1 cellular context compared by ENCODE assay signal in the genomic region with DNA sequence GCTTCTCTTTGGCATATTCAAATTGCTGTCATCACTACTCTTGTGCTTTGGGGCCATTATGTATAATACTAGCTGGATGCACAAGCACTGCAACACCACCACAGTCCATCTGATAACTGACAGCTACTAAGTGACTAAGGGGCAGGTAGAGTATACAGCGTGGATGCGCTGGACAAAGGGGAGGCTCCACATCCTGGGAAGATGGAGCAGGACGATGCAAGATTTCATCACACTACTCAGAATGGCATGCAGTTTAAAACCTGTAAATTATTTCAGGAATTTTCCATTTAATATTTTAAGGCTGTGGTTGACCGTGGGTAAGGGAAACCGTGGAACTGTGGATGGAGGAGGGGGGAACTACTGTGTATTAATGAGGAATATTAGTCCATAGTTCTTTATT.
TF ChIP-seq lines count a peak whose summit lies in the region.

No MANE protein-coding gene starts in this region.

TF ChIP-seq in K562, 482 proteins besides CTCF, POLR2A, EP300 and RAD21 (continued from another document):
- TF ChIP-seq, protein P1, sequence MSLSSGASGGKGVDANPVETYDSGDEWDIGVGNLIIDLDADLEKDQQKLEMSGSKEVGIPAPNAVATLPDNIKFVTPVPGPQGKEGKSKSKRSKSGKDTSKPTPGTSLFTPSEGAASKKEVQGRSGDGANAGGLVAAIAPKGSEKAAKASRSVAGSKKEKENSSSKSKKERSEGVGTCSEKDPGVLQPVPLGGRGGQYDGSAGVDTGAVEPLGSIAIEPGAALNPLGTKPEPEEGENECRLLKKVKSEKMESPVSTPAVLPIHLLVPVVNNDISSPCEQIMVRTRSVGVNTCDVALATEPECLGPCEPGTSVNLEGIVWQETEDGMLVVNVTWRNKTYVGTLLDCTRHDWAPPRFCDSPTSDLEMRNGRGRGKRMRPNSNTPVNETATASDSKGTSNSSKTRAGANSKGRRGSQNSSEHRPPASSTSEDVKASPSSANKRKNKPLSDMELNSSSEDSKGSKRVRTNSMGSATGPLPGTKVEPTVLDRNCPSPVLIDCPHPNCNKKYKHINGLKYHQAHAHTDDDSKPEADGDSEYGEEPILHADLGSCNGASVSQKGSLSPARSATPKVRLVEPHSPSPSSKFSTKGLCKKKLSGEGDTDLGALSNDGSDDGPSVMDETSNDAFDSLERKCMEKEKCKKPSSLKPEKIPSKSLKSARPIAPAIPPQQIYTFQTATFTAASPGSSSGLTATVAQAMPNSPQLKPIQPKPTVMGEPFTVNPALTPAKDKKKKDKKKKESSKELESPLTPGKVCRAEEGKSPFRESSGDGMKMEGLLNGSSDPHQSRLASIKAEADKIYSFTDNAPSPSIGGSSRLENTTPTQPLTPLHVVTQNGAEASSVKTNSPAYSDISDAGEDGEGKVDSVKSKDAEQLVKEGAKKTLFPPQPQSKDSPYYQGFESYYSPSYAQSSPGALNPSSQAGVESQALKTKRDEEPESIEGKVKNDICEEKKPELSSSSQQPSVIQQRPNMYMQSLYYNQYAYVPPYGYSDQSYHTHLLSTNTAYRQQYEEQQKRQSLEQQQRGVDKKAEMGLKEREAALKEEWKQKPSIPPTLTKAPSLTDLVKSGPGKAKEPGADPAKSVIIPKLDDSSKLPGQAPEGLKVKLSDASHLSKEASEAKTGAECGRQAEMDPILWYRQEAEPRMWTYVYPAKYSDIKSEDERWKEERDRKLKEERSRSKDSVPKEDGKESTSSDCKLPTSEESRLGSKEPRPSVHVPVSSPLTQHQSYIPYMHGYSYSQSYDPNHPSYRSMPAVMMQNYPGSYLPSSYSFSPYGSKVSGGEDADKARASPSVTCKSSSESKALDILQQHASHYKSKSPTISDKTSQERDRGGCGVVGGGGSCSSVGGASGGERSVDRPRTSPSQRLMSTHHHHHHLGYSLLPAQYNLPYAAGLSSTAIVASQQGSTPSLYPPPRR (CRISPR knock-in tag; IDR thresholded peaks at IDR 0.05; ENCODE audit: borderline replicate concordance): no peak
- TF ChIP-seq, protein P2, sequence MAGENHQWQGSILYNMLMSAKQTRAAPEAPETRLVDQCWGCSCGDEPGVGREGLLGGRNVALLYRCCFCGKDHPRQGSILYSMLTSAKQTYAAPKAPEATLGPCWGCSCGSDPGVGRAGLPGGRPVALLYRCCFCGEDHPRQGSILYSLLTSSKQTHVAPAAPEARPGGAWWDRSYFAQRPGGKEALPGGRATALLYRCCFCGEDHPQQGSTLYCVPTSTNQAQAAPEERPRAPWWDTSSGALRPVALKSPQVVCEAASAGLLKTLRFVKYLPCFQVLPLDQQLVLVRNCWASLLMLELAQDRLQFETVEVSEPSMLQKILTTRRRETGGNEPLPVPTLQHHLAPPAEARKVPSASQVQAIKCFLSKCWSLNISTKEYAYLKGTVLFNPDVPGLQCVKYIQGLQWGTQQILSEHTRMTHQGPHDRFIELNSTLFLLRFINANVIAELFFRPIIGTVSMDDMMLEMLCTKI (IDR thresholded peaks at IDR 0.05; ENCODE audit: partially characterized antibody): no peak
- TF ChIP-seq ZBTB17 (CRISPR knock-in tag; IDR thresholded peaks at IDR 0.05): no peak
- TF ChIP-seq EP400 (IDR thresholded peaks at IDR 0.05): peak; percentile 23; the same call in 1 of the 2 replicates
- no peak for TF ChIP-seq ZNF239 (CRISPR knock-in tag; IDR thresholded peaks at IDR 0.05)
- TF ChIP-seq SAFB (IDR thresholded peaks at IDR 0.05; ENCODE audit: borderline replicate concordance, low read depth, low read length): no peak
- TF ChIP-seq, protein P3, sequence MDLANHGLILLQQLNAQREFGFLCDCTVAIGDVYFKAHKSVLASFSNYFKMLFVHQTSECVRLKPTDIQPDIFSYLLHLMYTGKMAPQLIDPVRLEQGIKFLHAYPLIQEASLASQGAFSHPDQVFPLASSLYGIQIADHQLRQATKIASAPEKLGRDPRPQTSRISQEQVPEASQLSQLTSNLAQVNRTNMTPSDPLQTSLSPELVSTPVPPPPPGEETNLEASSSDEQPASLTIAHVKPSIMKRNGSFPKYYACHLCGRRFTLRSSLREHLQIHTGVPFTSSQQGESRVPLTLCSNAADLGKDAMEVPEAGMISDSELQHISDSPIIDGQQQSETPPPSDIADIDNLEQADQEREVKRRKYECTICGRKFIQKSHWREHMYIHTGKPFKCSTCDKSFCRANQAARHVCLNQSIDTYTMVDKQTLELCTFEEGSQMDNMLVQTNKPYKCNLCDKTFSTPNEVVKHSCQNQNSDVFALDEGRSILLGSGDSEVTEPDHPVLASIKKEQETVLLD (IDR thresholded peaks at IDR 0.05): no peak
- no peak for TF ChIP-seq ZNF551 (CRISPR knock-in tag; IDR thresholded peaks at IDR 0.05)
- no peak for TF ChIP-seq NFE2L1 (tag; IDR thresholded peaks at IDR 0.05; ENCODE audit: borderline replicate concordance, low read depth)
- TF ChIP-seq, protein P4, sequence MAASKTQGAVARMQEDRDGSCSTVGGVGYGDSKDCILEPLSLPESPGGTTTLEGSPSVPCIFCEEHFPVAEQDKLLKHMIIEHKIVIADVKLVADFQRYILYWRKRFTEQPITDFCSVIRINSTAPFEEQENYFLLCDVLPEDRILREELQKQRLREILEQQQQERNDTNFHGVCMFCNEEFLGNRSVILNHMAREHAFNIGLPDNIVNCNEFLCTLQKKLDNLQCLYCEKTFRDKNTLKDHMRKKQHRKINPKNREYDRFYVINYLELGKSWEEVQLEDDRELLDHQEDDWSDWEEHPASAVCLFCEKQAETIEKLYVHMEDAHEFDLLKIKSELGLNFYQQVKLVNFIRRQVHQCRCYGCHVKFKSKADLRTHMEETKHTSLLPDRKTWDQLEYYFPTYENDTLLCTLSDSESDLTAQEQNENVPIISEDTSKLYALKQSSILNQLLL (CRISPR knock-in tag; IDR thresholded peaks at IDR 0.05; ENCODE audit: borderline replicate concordance): no peak
- TF ChIP-seq, protein P5, sequence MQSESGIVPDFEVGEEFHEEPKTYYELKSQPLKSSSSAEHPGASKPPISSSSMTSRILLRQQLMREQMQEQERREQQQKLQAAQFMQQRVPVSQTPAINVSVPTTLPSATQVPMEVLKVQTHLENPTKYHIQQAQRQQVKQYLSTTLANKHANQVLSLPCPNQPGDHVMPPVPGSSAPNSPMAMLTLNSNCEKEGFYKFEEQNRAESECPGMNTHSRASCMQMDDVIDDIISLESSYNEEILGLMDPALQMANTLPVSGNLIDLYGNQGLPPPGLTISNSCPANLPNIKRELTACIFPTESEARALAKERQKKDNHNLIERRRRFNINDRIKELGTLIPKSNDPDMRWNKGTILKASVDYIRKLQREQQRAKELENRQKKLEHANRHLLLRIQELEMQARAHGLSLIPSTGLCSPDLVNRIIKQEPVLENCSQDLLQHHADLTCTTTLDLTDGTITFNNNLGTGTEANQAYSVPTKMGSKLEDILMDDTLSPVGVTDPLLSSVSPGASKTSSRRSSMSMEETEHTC (IDR thresholded peaks at IDR 0.05): no peak
- TF ChIP-seq CXXC5 (CRISPR knock-in tag; IDR thresholded peaks at IDR 0.05): no peak
- TF ChIP-seq MEIS2 (IDR thresholded peaks at IDR 0.05; ENCODE audit: partially characterized antibody): peak; percentile 34
- TF ChIP-seq RCOR1 (IDR thresholded peaks at IDR 0.05; ENCODE audit: borderline replicate concordance in 1 of 2, low read depth in 2 of 2, low read length in 2 of 2): peak in 1 of 2 experiments; percentile 38; a peak in 1 of 4 replicates
- TF ChIP-seq ZNF165 (CRISPR knock-in tag; IDR thresholded peaks at IDR 0.05; ENCODE audit: borderline replicate concordance): no peak
- TF ChIP-seq BRF1 (IDR thresholded peaks at IDR 0.05; ENCODE audit: borderline replicate concordance, extremely low read depth, insufficient read length): no peak
- no peak for TF ChIP-seq ZNF830 (CRISPR knock-in tag; IDR thresholded peaks at IDR 0.05)
- TF ChIP-seq, protein P6, sequence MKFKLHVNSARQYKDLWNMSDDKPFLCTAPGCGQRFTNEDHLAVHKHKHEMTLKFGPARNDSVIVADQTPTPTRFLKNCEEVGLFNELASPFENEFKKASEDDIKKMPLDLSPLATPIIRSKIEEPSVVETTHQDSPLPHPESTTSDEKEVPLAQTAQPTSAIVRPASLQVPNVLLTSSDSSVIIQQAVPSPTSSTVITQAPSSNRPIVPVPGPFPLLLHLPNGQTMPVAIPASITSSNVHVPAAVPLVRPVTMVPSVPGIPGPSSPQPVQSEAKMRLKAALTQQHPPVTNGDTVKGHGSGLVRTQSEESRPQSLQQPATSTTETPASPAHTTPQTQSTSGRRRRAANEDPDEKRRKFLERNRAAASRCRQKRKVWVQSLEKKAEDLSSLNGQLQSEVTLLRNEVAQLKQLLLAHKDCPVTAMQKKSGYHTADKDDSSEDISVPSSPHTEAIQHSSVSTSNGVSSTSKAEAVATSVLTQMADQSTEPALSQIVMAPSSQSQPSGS (CRISPR knock-in tag; IDR thresholded peaks at IDR 0.05): no peak
- TF ChIP-seq, protein P7, sequence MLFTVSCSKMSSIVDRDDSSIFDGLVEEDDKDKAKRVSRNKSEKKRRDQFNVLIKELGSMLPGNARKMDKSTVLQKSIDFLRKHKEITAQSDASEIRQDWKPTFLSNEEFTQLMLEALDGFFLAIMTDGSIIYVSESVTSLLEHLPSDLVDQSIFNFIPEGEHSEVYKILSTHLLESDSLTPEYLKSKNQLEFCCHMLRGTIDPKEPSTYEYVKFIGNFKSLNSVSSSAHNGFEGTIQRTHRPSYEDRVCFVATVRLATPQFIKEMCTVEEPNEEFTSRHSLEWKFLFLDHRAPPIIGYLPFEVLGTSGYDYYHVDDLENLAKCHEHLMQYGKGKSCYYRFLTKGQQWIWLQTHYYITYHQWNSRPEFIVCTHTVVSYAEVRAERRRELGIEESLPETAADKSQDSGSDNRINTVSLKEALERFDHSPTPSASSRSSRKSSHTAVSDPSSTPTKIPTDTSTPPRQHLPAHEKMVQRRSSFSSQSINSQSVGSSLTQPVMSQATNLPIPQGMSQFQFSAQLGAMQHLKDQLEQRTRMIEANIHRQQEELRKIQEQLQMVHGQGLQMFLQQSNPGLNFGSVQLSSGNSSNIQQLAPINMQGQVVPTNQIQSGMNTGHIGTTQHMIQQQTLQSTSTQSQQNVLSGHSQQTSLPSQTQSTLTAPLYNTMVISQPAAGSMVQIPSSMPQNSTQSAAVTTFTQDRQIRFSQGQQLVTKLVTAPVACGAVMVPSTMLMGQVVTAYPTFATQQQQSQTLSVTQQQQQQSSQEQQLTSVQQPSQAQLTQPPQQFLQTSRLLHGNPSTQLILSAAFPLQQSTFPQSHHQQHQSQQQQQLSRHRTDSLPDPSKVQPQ (CRISPR knock-in tag; IDR thresholded peaks at IDR 0.05; ENCODE audit: borderline replicate concordance): no peak
- TF ChIP-seq, protein P8, sequence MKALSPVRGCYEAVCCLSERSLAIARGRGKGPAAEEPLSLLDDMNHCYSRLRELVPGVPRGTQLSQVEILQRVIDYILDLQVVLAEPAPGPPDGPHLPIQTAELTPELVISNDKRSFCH (CRISPR knock-in tag; IDR thresholded peaks at IDR 0.05): no peak
- TF ChIP-seq, protein P8 (tag; IDR thresholded peaks at IDR 0.05): no peak
- no peak for TF ChIP-seq ZNF140 (CRISPR knock-in tag; IDR thresholded peaks at IDR 0.05)
- TF ChIP-seq RNF2 (IDR thresholded peaks at IDR 0.05): no peak
- TF ChIP-seq STAT5B (CRISPR knock-in tag; IDR thresholded peaks at IDR 0.05): no peak
- no peak for TF ChIP-seq HDAC8 (tag; IDR thresholded peaks at IDR 0.05)
- TF ChIP-seq CBX5 (IDR thresholded peaks at IDR 0.05; ENCODE audit: borderline replicate concordance, low read depth): no peak
- no peak for TF ChIP-seq ZNF76 (CRISPR knock-in tag; IDR thresholded peaks at IDR 0.05; ENCODE audit: borderline replicate concordance)
- no peak for TF ChIP-seq TCF7 (IDR thresholded peaks at IDR 0.05; ENCODE audit: borderline replicate concordance)
- TF ChIP-seq, protein P9, sequence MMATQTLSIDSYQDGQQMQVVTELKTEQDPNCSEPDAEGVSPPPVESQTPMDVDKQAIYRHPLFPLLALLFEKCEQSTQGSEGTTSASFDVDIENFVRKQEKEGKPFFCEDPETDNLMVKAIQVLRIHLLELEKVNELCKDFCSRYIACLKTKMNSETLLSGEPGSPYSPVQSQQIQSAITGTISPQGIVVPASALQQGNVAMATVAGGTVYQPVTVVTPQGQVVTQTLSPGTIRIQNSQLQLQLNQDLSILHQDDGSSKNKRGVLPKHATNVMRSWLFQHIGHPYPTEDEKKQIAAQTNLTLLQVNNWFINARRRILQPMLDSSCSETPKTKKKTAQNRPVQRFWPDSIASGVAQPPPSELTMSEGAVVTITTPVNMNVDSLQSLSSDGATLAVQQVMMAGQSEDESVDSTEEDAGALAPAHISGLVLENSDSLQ (IDR thresholded peaks at IDR 0.05): peak; percentile 76
- TF ChIP-seq, protein P10, sequence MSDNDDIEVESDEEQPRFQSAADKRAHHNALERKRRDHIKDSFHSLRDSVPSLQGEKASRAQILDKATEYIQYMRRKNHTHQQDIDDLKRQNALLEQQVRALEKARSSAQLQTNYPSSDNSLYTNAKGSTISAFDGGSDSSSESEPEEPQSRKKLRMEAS (CRISPR knock-in tag; IDR thresholded peaks at IDR 0.05): no peak
- no peak for TF ChIP-seq TARDBP (IDR thresholded peaks at IDR 0.05)
- no peak for TF ChIP-seq RBM15 (IDR thresholded peaks at IDR 0.05; ENCODE audit: insufficient read depth, low read length)
- no peak for TF ChIP-seq SPI1 (IDR thresholded peaks at IDR 0.05; ENCODE audit: borderline replicate concordance, low read depth, low read length)
- TF ChIP-seq, protein P11, sequence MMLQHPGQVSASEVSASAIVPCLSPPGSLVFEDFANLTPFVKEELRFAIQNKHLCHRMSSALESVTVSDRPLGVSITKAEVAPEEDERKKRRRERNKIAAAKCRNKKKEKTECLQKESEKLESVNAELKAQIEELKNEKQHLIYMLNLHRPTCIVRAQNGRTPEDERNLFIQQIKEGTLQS (IDR thresholded peaks at IDR 0.05): peak; percentile 61
- TF ChIP-seq, protein P11 (CRISPR knock-in tag; conservative IDR thresholded peaks at IDR 0.05): no peak
- peak; percentile 70 for TF ChIP-seq CTBP1 (IDR thresholded peaks at IDR 0.05; ENCODE audit: borderline replicate concordance)
